Comparison of ENCODE assay signal across 9 cellular contexts in the genomic region with DNA sequence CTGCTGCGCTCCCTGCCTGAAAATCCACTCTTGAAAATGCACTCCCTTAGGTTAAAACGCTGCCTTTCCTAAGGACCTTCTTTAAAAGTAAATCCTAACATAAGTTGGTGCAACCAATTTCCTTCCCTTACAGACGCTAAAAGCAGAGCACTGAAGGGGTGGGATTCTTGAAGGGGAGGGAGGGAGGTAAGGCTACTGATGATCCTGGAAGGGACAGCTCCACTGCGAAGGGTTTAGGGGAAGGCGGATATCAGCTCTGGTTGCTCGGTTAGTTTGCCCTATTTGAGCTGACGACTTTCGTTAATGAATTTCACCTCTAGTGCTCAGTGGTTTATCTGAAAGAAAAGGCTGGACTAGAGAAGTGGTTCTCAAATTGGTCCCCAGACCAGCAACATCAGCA. TPM values are rescaled to one million over a fixed set of nuclear protein-coding genes. Genes with fewer than 3 reads are reported as not detected.
A peak's percentile ranks its signal among the peaks of the same experiment; 100 is the strongest.
DNase-seq lines count a peak whose midpoint lies in the region; ATAC-seq and TF ChIP-seq lines count a peak whose summit lies in the region.
"Had no signal": no experiment of that assay in that cellular context is flagged by ENCODE, and none has a peak within 500 bp of the region (broad histone marks: within the 10 kb centered on the region; RNA-seq: fewer than 3 reads in every experiment).

No MANE protein-coding gene starts in this region.

- no peaks in the 10 kb centered on the region for H3F3A ChIP-seq in neural cell (ENCODE audit: insufficient read depth, low read length, poor library complexity, severe bottlenecking)

- H3K36me3 ChIP-seq in BE2C (no peaks in the 10 kb centered on the region), MG63 (no peaks in the 10 kb centered on the region), endodermal cell (ENCODE audit: control insufficient read depth, insufficient read depth, low read length) (no peaks in the 10 kb centered on the region), neural cell (ENCODE audit: insufficient read depth, low read length) (no peaks in the 10 kb centered on the region), OCI-LY7 (ENCODE audit: insufficient read depth, low read length) (no peaks in the 10 kb centered on the region)

- peak overlapping the region; percentile 55 for H3K4me3 ChIP-seq in BE2C (ENCODE audit: low read depth, low read length)
- H3K4me3 ChIP-seq in MG63 = peak overlapping the region; percentile 46
- H3K4me3 ChIP-seq in endodermal cell (ENCODE audit: low read length) = peak overlapping the region; percentile 81
- H3K4me3 ChIP-seq in neural cell (ENCODE audit: low read length) = peak overlapping the region; percentile 62
- H3K4me3 ChIP-seq in OCI-LY7 (ENCODE audit: low read depth, low read length, poor library complexity, severe bottlenecking) = no peak overlapping the region

- no peaks in the 10 kb centered on the region for H3K9me3 Mint-ChIP-seq in endodermal cell

- intact Hi-C loops in OCI-LY7 (cut with micrococcal nuclease; ENCODE audit: unreplicated experiment) = loop anchor here (5.0 kb wide), 1 partner anchor 83 kb away; no protein-coding TSS in a partner anchor

- no peak for ATAC-seq in HG02588 (IDR thresholded peaks at IDR 0.05; ENCODE audit: unreplicated experiment)

- H3K4me1 Mint-ChIP-seq in endodermal cell = no peaks in the 10 kb centered on the region

- no peak for TF ChIP-seq CTCF in BE2C (IDR thresholded peaks at IDR 0.05; ENCODE audit: low read depth, low read length)
- TF ChIP-seq CTCF in endodermal cell (conservative IDR thresholded peaks at IDR 0.05) = no peak
- no peak for TF ChIP-seq CTCF in neural cell (IDR thresholded peaks at IDR 0.05; ENCODE audit: poor library complexity, severe bottlenecking)
- no peak for TF ChIP-seq CTCF in OCI-LY7 (conservative IDR thresholded peaks at IDR 0.05; ENCODE audit: low read length)

- BruUV-seq in OCI-LY7 (replicated peaks; lab: Mats Ljungman, UMichigan) = no TSS peak

- no peaks in the 10 kb centered on the region for H4K20me1 ChIP-seq in neural cell (ENCODE audit: insufficient read depth)
- no peaks in the 10 kb centered on the region for H4K20me1 ChIP-seq in OCI-LY7 (ENCODE audit: insufficient read depth, low read length)

- no peaks in the 10 kb centered on the region for H3K79me2 ChIP-seq in neural cell (replicated peaks; ENCODE audit: insufficient read depth, low read length)
- no peaks in the 10 kb centered on the region for H3K79me2 ChIP-seq in OCI-LY7 (ENCODE audit: insufficient read depth, low read depth, low read length)

- no peaks in the 10 kb centered on the region for H3K4me1 ChIP-seq in BE2C
- no peaks in the 10 kb centered on the region for H3K4me1 ChIP-seq in endodermal cell (ENCODE audit: control insufficient read depth, insufficient read depth, low read length)
- no peaks in the 10 kb centered on the region for H3K4me1 ChIP-seq in OCI-LY7 (ENCODE audit: insufficient read depth, low read length, poor library complexity, severe bottlenecking)

- H3K27ac ChIP-seq in endodermal cell (ENCODE audit: low read depth, low read length) = no peak overlapping the region
- H3K27ac ChIP-seq in neural cell (ENCODE audit: low read length) = no peak overlapping the region
- no peak overlapping the region for H3K27ac ChIP-seq in OCI-LY7 (ENCODE audit: low read depth, low read length, poor library complexity, severe bottlenecking)

- peaks cover 65% of the 10 kb centered on the region for H3K27me3 Mint-ChIP-seq in endodermal cell (ENCODE audit: insufficient read depth)

- H2AFZ ChIP-seq in neural cell (ENCODE audit: low read depth, low read length) (no peak overlapping the region), OCI-LY7 (ENCODE audit: low read length) (no peak overlapping the region)

- no peak for TF ChIP-seq EP300 in neural cell (conservative IDR thresholded peaks at IDR 0.05; ENCODE audit: poor library complexity, severe bottlenecking)

- no peaks in the 10 kb centered on the region for H3K9me2 ChIP-seq in neural cell (ENCODE audit: insufficient read depth, low read length)
- H3K9me2 ChIP-seq in OCI-LY7 (ENCODE audit: insufficient read depth, low read length) = no peaks in the 10 kb centered on the region

- H3K27ac Mint-ChIP-seq in endodermal cell = peak overlapping the region; percentile 95

- peak overlapping the region; percentile 78 for H3K4me3 Mint-ChIP-seq in endodermal cell

- H3K27me3 ChIP-seq in BE2C (no peaks in the 10 kb centered on the region), MG63 (no peaks in the 10 kb centered on the region), endodermal cell (ENCODE audit: control insufficient read depth, insufficient read depth, low read length, poor library complexity, severe bottlenecking) (peaks cover 36% of the 10 kb centered on the region), neural cell (ENCODE audit: insufficient read depth, low read depth, low read length) (peaks cover 12% of the 10 kb centered on the region)

- no peak for TF ChIP-seq RAD21 in neural cell (conservative IDR thresholded peaks at IDR 0.05)

- H3K36me3 Mint-ChIP-seq in endodermal cell (ENCODE audit: low read depth) = no peaks in the 10 kb centered on the region

- no peaks in the 10 kb centered on the region; the same call in 1 of the 2 replicates for H3K9me3 ChIP-seq in BE2C
- peaks cover 8% of the 10 kb centered on the region for H3K9me3 ChIP-seq in MG63
- H3K9me3 ChIP-seq in endodermal cell (ENCODE audit: control insufficient read depth, low read length) = no peaks in the 10 kb centered on the region
- H3K9me3 ChIP-seq in neural cell (ENCODE audit: low read length) = no peaks in the 10 kb centered on the region
- no peaks in the 10 kb centered on the region for H3K9me3 ChIP-seq in OCI-LY7 (ENCODE audit: low read length)

- POLR2A ChIA-PET in OCI-LY7 (lab: Charles Lee) = no interaction called here

- H3K9ac ChIP-seq in endodermal cell (ENCODE audit: extremely low read depth, low read length, poor library complexity, severe bottlenecking) (peak overlapping the region; percentile 63), neural cell (ENCODE audit: low read length) (peak overlapping the region; percentile 44)

- CTCF ChIA-PET in OCI-LY7 (lab: Charles Lee; ENCODE audit: unreplicated experiment) = no interaction called here

- 70 to 72% methylated on average over 7 to 8 of the region's 8 CpGs for WGBS in endodermal cell (ENCODE audit: insufficient coverage in 1 of 2, insufficient read length in 1 of 2), 2 experiments

- H3K4me2 ChIP-seq in neural cell (ENCODE audit: low read length) (no peak overlapping the region), OCI-LY7 (ENCODE audit: low read length) (no peak overlapping the region; the same call in 1 of the 2 replicates)

- DNase-seq in BE2C (no peak), MG63 (no peak), endodermal cell (no peak), OCI-LY7 (ENCODE audit: low spot score) (no peak), C1 segment of cervical spinal cord (lab: John Stamatoyannopoulos, UW) (no peak), medulla oblongata (ENCODE audit: extremely low spot score) (no peak)

TF ChIP-seq in neural cell, 6 proteins besides CTCF, POLR2A, EP300 and RAD21:
- TF ChIP-seq TAF1 (IDR thresholded peaks at IDR 0.05; ENCODE audit: low read depth) = no peak
- TF ChIP-seq EZH2 (IDR thresholded peaks at IDR 0.05; ENCODE audit: borderline replicate concordance, insufficient read depth, low read length, poor library complexity, severe bottlenecking) = no peak
- no peak for TF ChIP-seq SMC3 (conservative IDR thresholded peaks at IDR 0.05; ENCODE audit: poor library complexity)
- TF ChIP-seq, protein P1, sequence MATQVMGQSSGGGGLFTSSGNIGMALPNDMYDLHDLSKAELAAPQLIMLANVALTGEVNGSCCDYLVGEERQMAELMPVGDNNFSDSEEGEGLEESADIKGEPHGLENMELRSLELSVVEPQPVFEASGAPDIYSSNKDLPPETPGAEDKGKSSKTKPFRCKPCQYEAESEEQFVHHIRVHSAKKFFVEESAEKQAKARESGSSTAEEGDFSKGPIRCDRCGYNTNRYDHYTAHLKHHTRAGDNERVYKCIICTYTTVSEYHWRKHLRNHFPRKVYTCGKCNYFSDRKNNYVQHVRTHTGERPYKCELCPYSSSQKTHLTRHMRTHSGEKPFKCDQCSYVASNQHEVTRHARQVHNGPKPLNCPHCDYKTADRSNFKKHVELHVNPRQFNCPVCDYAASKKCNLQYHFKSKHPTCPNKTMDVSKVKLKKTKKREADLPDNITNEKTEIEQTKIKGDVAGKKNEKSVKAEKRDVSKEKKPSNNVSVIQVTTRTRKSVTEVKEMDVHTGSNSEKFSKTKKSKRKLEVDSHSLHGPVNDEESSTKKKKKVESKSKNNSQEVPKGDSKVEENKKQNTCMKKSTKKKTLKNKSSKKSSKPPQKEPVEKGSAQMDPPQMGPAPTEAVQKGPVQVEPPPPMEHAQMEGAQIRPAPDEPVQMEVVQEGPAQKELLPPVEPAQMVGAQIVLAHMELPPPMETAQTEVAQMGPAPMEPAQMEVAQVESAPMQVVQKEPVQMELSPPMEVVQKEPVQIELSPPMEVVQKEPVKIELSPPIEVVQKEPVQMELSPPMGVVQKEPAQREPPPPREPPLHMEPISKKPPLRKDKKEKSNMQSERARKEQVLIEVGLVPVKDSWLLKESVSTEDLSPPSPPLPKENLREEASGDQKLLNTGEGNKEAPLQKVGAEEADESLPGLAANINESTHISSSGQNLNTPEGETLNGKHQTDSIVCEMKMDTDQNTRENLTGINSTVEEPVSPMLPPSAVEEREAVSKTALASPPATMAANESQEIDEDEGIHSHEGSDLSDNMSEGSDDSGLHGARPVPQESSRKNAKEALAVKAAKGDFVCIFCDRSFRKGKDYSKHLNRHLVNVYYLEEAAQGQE (IDR thresholded peaks at IDR 0.05; ENCODE audit: borderline replicate concordance) = no peak
- TF ChIP-seq POLR2AphosphoS5 (IDR thresholded peaks at IDR 0.05) = no peak
- TF ChIP-seq MXI1 (conservative IDR thresholded peaks at IDR 0.05; ENCODE audit: poor library complexity, severe bottlenecking) = no peak

RNA-seq across cellular contexts. Expression of a gene that starts 49.7 kb away (rescaled TPM):
- polyA plus RNA-seq in BE2C (2012; ENCODE audit: insufficient read depth, insufficient read length, low read depth) = 0.45 TPM
- total RNA-seq in MG63 (2014; rRNA removed; shearing (Covaris generic); ENCODE audit: low replicate concordance) = 0.13 TPM in 1 of 2 replicates, not detected in the other
- total RNA-seq in endodermal cell (not detected), OCI-LY7 (2022) (not detected in 2 replicates)
- polyA plus RNA-seq in endodermal cell (2013, experiment 1 of 2) = not detected
- polyA plus RNA-seq in endodermal cell (2013, experiment 2 of 2) = not detected
- polyA plus RNA-seq in neural cell = not detected in 2 replicates
- not detected in 2 replicates for polyA minus RNA-seq in neural cell
- not detected in 2 replicates for total RNA-seq in OCI-LY7 (2014; rRNA removed; shearing (Covaris generic))

RNA-seq across cellular contexts. Expression of a gene that starts 51.7 kb away (rescaled TPM):
- polyA plus RNA-seq in BE2C (2012; ENCODE audit: insufficient read depth, insufficient read length, low read depth) = not detected
- total RNA-seq in MG63 (2014; rRNA removed; shearing (Covaris generic); ENCODE audit: low replicate concordance) = 35.8 and 40.0 TPM in 2 replicates
- total RNA-seq in endodermal cell = not detected
- polyA plus RNA-seq in endodermal cell (2013, experiment 1 of 2) = not detected
- polyA plus RNA-seq in endodermal cell (2013, experiment 2 of 2) = not detected
- polyA plus RNA-seq in neural cell = not detected in 2 replicates
- polyA minus RNA-seq in neural cell = not detected in 2 replicates
- total RNA-seq in OCI-LY7 (2014; rRNA removed; shearing (Covaris generic)) = 0.06 TPM in 1 of 2 replicates, not detected in the other
- total RNA-seq in OCI-LY7 (2022) = not detected in 2 replicates
- total RNA-seq: pulmonary artery endothelial cell had no signal

Comparison
In these comparisons a context has a peak if more than half of its experiments do, and no peak if none do; other contexts are left out.
1. RNA of a gene that starts 51.7 kb away (total RNA-seq): 35.8 to 40.0 TPM in MG63; 0.06 TPM in OCI-LY7 and not detected in endodermal cell; every median in the first group is over 10 times any median in the second.